In the genomic region with DNA sequence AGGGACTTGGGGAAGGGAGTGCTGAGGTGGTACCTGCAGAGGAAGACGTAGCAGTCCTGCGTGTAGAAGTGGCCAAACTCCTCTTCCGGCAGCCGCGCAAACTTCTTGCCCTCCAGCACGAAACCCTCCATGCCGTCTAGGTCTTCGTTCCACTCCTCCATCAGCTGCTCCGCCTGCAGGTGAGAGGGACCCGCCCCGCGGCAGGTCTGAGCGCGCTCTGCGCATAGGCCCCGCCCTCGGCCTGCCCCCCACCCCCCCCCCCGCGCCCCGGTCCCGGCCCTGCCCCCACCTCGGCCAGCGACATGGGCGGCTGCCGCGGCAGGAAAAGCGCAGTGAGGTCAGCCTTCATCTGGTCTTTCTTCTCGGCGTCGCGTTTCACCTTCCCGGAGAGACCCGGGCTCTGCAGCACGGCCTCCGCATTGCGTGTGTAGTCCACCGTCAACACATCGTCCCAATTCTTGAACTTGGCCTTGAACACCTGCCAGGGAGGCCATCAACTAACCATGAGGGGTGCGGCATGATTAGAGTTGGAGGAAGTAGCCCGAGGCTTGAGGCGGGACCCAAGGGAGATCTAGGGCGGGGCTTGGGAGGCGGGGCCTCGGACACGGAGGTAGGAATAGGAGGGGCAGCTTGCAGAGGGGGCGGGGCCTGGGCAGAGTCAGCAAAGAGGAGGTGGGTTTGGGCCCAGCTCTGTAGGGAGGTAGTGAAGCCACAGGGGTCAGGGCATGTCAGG, we compare ENCODE assay signal across 8 cellular contexts. TPM values are rescaled to one million over a fixed set of nuclear protein-coding genes. Genes with fewer than 3 reads are reported as not detected.
DNase-seq lines count a peak whose midpoint lies in the region; ATAC-seq lines count a peak whose summit lies in the region.

No MANE protein-coding gene starts in this region.

- H3K4me3 ChIP-seq in NT2/D1 (ENCODE audit: insufficient read length, low read depth), result no peak overlapping the region

- H3K9ac ChIP-seq in NT2/D1 (ENCODE audit: insufficient read length, low read depth), result peak overlapping the region; percentile 16

- H3K27me3 Mint-ChIP-seq in stimulated activated naive CD8-positive, alpha-beta T cell treated with anti-CD3 and anti-CD28 coated beads, Interleukin-15, amount 100 ng/mL, for 72 hours, result no peaks in the 10 kb centered on the region
- H3K27me3 Mint-ChIP-seq in memory B cell, result no peaks in the 10 kb centered on the region

- DNase-seq in stimulated activated naive CD8-positive, alpha-beta T cell treated with anti-CD3 and anti-CD28 coated beads, Interleukin-15, Interleukin-2, amounts not matched to agents 100 U/mL and 50 U/mL, for 24 hours, result peak; percentile 53
- no peak for DNase-seq in stimulated activated naive CD8-positive, alpha-beta T cell treated with anti-CD3 and anti-CD28 coated beads, Interleukin-15, amount 100 ng/mL, for 72 hours
- no peak for DNase-seq in NT2/D1 (ENCODE audit: low read depth, low spot score)
- DNase-seq in dermis blood vessel endothelial cell, result peak; percentile 56
- peak in 1 of 2 donors; percentile 57 for DNase-seq in memory B cell (ENCODE audit: low spot score in 2 of 2)
- no peak for DNase-seq in G401 (ENCODE audit: low spot score)
- no peak for DNase-seq in HuH-7.5 (ENCODE audit: low spot score)

- peaks cover 2% of the 10 kb centered on the region for H3K4me1 ChIP-seq in NT2/D1 (ENCODE audit: insufficient read depth, insufficient read length)

- no peak overlapping the region for H3K4me3 Mint-ChIP-seq in stimulated activated naive CD8-positive, alpha-beta T cell treated with anti-CD3 and anti-CD28 coated beads, Interleukin-15, amount 100 ng/mL, for 72 hours
- H3K4me3 Mint-ChIP-seq in memory B cell, result no peak overlapping the region

- in situ Hi-C loops in G401 (cut with HindIII; ENCODE audit: low sequenced_read_pairs), result no loop called here

- no peaks in the 10 kb centered on the region for H3K9me3 Mint-ChIP-seq in stimulated activated naive CD8-positive, alpha-beta T cell treated with anti-CD3 and anti-CD28 coated beads, Interleukin-15, amount 100 ng/mL, for 72 hours
- no peaks in the 10 kb centered on the region for H3K9me3 Mint-ChIP-seq in memory B cell

- peaks cover 24% of the 10 kb centered on the region for H3K36me3 Mint-ChIP-seq in memory B cell

- peak overlapping the region in 1 of 2 donors; percentile 78 for H3K27ac Mint-ChIP-seq in stimulated activated naive CD8-positive, alpha-beta T cell treated with anti-CD3 and anti-CD28 coated beads, Interleukin-15, amount 100 ng/mL, for 72 hours
- no peak overlapping the region for H3K27ac Mint-ChIP-seq in memory B cell

- no peaks in the 10 kb centered on the region for H3K27me3 ChIP-seq in NT2/D1 (ENCODE audit: insufficient read depth, insufficient read length)

- H3K9me3 ChIP-seq in NT2/D1 (ENCODE audit: insufficient read depth, low read length), result no peaks in the 10 kb centered on the region

- peaks cover 21% of the 10 kb centered on the region for H3K4me1 Mint-ChIP-seq in stimulated activated naive CD8-positive, alpha-beta T cell treated with anti-CD3 and anti-CD28 coated beads, Interleukin-15, amount 100 ng/mL, for 72 hours
- peaks cover 8% of the 10 kb centered on the region for H3K4me1 Mint-ChIP-seq in memory B cell

- peaks cover 81% of the 10 kb centered on the region for H3K36me3 ChIP-seq in NT2/D1 (ENCODE audit: insufficient read depth, insufficient read length, low read length)

- ATAC-seq in stimulated activated naive CD8-positive, alpha-beta T cell treated with anti-CD3 and anti-CD28 coated beads, Interleukin-15, Interleukin-2, amounts not matched to agents 100 U/mL and 50 U/mL, for 24 hours, result peak; percentile 20
- ATAC-seq in stimulated activated naive CD8-positive, alpha-beta T cell treated with anti-CD3 and anti-CD28 coated beads, Interleukin-15, amount 100 ng/mL, for 72 hours, result no peak
- ATAC-seq in memory B cell (ENCODE audit: low read depth), result peak; percentile 85
- ATAC-seq in GM19467 (IDR thresholded peaks at IDR 0.05; ENCODE audit: unreplicated experiment), result no peak

RNA-seq across cellular contexts. Expression of gene FLII, which starts 11.5 kb away (rescaled TPM):
- 409 and 588 TPM in 2 replicates for total RNA-seq in dermis blood vessel endothelial cell
- 321 and 446 TPM in 2 replicates for total RNA-seq in G401 (2014; rRNA removed; shearing (Covaris generic))

RNA-seq across cellular contexts. Expression of gene MIEF2, which starts 13.4 kb away (rescaled TPM):
- 22.4 and 22.6 TPM in 2 replicates for total RNA-seq in dermis blood vessel endothelial cell
- 20.5 and 22.0 TPM in 2 replicates for total RNA-seq in G401 (2014; rRNA removed; shearing (Covaris generic))

RNA-seq across cellular contexts. Expression of gene LLGL1, which starts 21.6 kb away (rescaled TPM):
- total RNA-seq in dermis blood vessel endothelial cell, result 27.9 and 40.0 TPM in 2 replicates
- total RNA-seq in G401 (2014; rRNA removed; shearing (Covaris generic)), result 67.1 and 74.6 TPM in 2 replicates

Comparison
In these comparisons a context has a peak if more than half of its experiments do, and no peak if none do; other contexts are left out.
1. ATAC-seq: peak in stimulated activated naive CD8-positive, alpha-beta T cell treated with anti-CD3 and anti-CD28 coated beads, Interleukin-15, Interleukin-2, amounts not matched to agents 100 U/mL and 50 U/mL, for 24 hours (single experiment) and memory B cell (single experiment); none in stimulated activated naive CD8-positive, alpha-beta T cell treated with anti-CD3 and anti-CD28 coated beads, Interleukin-15, amount 100 ng/mL, for 72 hours (single experiment) and GM19467 (single experiment).
2. DNase-seq: peak in stimulated activated naive CD8-positive, alpha-beta T cell treated with anti-CD3 and anti-CD28 coated beads, Interleukin-15, Interleukin-2, amounts not matched to agents 100 U/mL and 50 U/mL, for 24 hours (single experiment) and dermis blood vessel endothelial cell (single experiment); none in stimulated activated naive CD8-positive, alpha-beta T cell treated with anti-CD3 and anti-CD28 coated beads, Interleukin-15, amount 100 ng/mL, for 72 hours (0 of 2), NT2/D1 (single experiment), G401 (single experiment) and HuH-7.5 (single experiment).